Comparison of ENCODE assay signal across 11 cellular contexts in the genomic region with DNA sequence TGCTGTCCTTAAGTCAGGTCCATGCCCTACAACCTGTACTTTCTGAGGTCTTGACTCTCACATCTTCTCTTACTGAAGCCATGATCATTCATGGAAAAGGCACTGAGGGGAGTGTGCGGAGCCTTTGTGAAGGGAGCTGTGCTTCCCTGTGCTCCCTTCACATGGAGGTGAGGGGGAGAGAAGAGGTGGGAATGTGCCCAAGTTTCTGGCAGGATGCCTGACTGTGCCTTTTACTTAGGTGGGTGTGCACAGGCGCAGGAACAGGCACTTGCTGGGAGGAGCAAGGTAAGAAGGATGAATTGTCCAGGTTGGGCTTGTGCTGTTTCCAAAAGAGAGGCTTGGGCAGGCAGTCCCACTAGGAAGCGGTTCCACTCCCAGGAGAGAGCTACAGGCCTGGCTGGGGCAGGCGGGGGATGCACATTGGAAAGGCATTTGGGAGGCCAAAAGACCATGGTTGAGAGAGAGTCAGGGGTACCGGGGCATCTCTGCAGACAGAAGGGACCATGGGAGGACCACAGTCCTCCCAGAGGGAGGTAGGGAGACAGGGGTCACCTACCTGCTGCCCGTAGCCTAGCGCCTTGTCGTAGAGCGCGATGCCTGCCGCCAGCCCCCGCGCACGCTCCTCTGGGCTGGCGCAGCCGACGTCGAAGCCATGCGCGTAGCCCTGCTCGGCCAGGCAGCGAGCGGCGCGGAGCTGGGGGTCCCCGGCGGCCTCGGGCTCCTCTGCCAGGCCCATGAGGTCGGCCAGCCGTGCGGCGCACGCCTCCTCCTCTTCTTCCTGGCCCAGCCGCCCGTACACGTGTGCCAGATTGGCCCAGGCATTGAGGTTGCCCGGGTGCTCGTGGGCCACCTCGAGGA. TPM values are rescaled to one million over a fixed set of nuclear protein-coding genes. Genes with fewer than 3 reads are reported as not detected.
DNase-seq lines count a peak whose midpoint lies in the region; ATAC-seq, FAIRE-seq and TF ChIP-seq lines count a peak whose summit lies in the region.
"Had no signal": no experiment of that assay in that cellular context is flagged by ENCODE, and none has a peak within 500 bp of the region (broad histone marks: within the 10 kb centered on the region; RNA-seq: fewer than 3 reads in every experiment).

No MANE protein-coding gene starts in this region.

- H4K20me1 ChIP-seq in astrocyte (ENCODE audit: insufficient read depth, low read length), result no peaks in the 10 kb centered on the region

- peak overlapping the region; percentile 52 for H2AFZ ChIP-seq in astrocyte (ENCODE audit: low read depth, low read length)

- no peak for TF ChIP-seq CTCF in astrocyte (IDR thresholded peaks at IDR 0.05; ENCODE audit: insufficient read depth, low read depth, low read length)
- TF ChIP-seq CTCF in lower lobe of right lung (IDR thresholded peaks at IDR 0.05), result no peak
- TF ChIP-seq CTCF in chondrocyte (IDR thresholded peaks at IDR 0.05), result no peak

- H3K9me3 ChIP-seq in astrocyte (ENCODE audit: insufficient read depth, low read depth, low read length), result no peaks in the 10 kb centered on the region
- no peaks in the 10 kb centered on the region for H3K9me3 ChIP-seq in lower lobe of right lung
- no peaks in the 10 kb centered on the region for H3K9me3 ChIP-seq in stomach smooth muscle (ENCODE audit: control insufficient read depth in 2 of 2, low read length in 2 of 2)
- H3K9me3 ChIP-seq: A549 had no signal

- H3K79me2 ChIP-seq in astrocyte (ENCODE audit: insufficient read depth, low read length), result no peaks in the 10 kb centered on the region

- H3K4me1 ChIP-seq in astrocyte (ENCODE audit: insufficient read depth, low read length), result peaks cover 3% of the 10 kb centered on the region
- peaks cover 22% of the 10 kb centered on the region for H3K4me1 ChIP-seq in lower lobe of right lung
- peaks cover 17% of the 10 kb centered on the region for H3K4me1 ChIP-seq in stomach smooth muscle (ENCODE audit: control insufficient read depth, insufficient read depth, low read length)

- H3K27ac Mint-ChIP-seq in T-helper 2 cell treated with Interferon-gamma antibody and Interleukin-4, amounts not matched to agents 5 μg/mL and 100 μg/mL, for 36 hours, result peak overlapping the region; percentile 42
- H3K27ac Mint-ChIP-seq in astrocyte (ENCODE audit: unreplicated experiment), result no peak overlapping the region
- no peak overlapping the region for H3K27ac Mint-ChIP-seq in chondrocyte (ENCODE audit: unreplicated experiment)

- H3K9me3 Mint-ChIP-seq in T-helper 2 cell treated with Interferon-gamma antibody and Interleukin-4, amounts not matched to agents 5 μg/mL and 100 μg/mL, for 36 hours, result no peaks in the 10 kb centered on the region
- H3K9me3 Mint-ChIP-seq in astrocyte (ENCODE audit: unreplicated experiment), result no peaks in the 10 kb centered on the region
- no peaks in the 10 kb centered on the region for H3K9me3 Mint-ChIP-seq in chondrocyte (ENCODE audit: low read depth)

- no peak for FAIRE-seq in astrocyte (lab: Jason Lieb, UNC)
- FAIRE-seq: A549 had no signal

- peak overlapping the region; percentile 92 for H3K4me3 Mint-ChIP-seq in T-helper 2 cell treated with Interferon-gamma antibody and Interleukin-4, amounts not matched to agents 5 μg/mL and 100 μg/mL, for 36 hours
- H3K4me3 Mint-ChIP-seq in astrocyte (ENCODE audit: unreplicated experiment) (no peak overlapping the region), chondrocyte (ENCODE audit: unreplicated experiment) (no peak overlapping the region)

- no peak for ATAC-seq in lower lobe of right lung
- ATAC-seq: A549 had no signal

- H3K27me3 ChIP-seq in astrocyte (ENCODE audit: insufficient read depth, low read length) (peaks cover 36% of the 10 kb centered on the region), lower lobe of right lung (ENCODE audit: low read depth) (peaks cover 15% of the 10 kb centered on the region), stomach smooth muscle (ENCODE audit: control insufficient read depth in 1 of 2, insufficient read depth in 2 of 2, low read length in 2 of 2) (peaks cover 12 to 27% of the 10 kb centered on the region in 2 donors)

- H3K27me3 Mint-ChIP-seq in T-helper 2 cell treated with Interferon-gamma antibody and Interleukin-4, amounts not matched to agents 5 μg/mL and 100 μg/mL, for 36 hours (ENCODE audit: low read depth), result no peaks in the 10 kb centered on the region
- peaks cover 17% of the 10 kb centered on the region for H3K27me3 Mint-ChIP-seq in astrocyte (ENCODE audit: low read depth, unreplicated experiment)
- peaks cover 17% of the 10 kb centered on the region for H3K27me3 Mint-ChIP-seq in chondrocyte (ENCODE audit: low read depth)

- intact Hi-C loops in lower lobe of right lung (cut with DNase I), result no loop called here

- no peaks in the 10 kb centered on the region for H3K36me3 Mint-ChIP-seq in T-helper 2 cell treated with Interferon-gamma antibody and Interleukin-4, amounts not matched to agents 5 μg/mL and 100 μg/mL, for 36 hours (ENCODE audit: low read depth)
- H3K36me3 Mint-ChIP-seq in astrocyte (ENCODE audit: low read depth, unreplicated experiment) (peaks cover 1% of the 10 kb centered on the region), chondrocyte (ENCODE audit: low read depth) (no peaks in the 10 kb centered on the region)

- no peaks in the 10 kb centered on the region for H3K36me3 ChIP-seq in astrocyte (ENCODE audit: insufficient read depth, low read length)
- H3K36me3 ChIP-seq in lower lobe of right lung, result no peaks in the 10 kb centered on the region
- no peaks in the 10 kb centered on the region for H3K36me3 ChIP-seq in stomach smooth muscle (ENCODE audit: control insufficient read depth in 2 of 2, insufficient read depth in 2 of 2, low read length in 2 of 2)
- H3K36me3 ChIP-seq: cardiac muscle cell had no signal

- H3K27ac ChIP-seq in astrocyte (ENCODE audit: low read depth, low read length) (no peak overlapping the region), lower lobe of right lung (peak overlapping the region; percentile 79), stomach smooth muscle (ENCODE audit: low read length) (no peak overlapping the region)
- H3K27ac ChIP-seq: A549, cardiac muscle cell had no signal

- peak overlapping the region; percentile 69 for H3K4me2 ChIP-seq in astrocyte (ENCODE audit: low read length)
- H3K4me2 ChIP-seq: A549 had no signal

- peaks cover 40% of the 10 kb centered on the region for H3K4me1 Mint-ChIP-seq in T-helper 2 cell treated with Interferon-gamma antibody and Interleukin-4, amounts not matched to agents 5 μg/mL and 100 μg/mL, for 36 hours (ENCODE audit: low read depth)
- H3K4me1 Mint-ChIP-seq in astrocyte (ENCODE audit: low read depth, unreplicated experiment), result no peaks in the 10 kb centered on the region
- no peaks in the 10 kb centered on the region for H3K4me1 Mint-ChIP-seq in chondrocyte (ENCODE audit: low read depth)

- DNase-seq in T-helper 2 cell treated with Interferon-gamma antibody and Interleukin-4, amounts not matched to agents 5 μg/mL and 100 μg/mL, for 36 hours (ENCODE audit: low spot score), result no peak
- DNase-seq in T-helper 2 cell (no peak), astrocyte (ENCODE audit: low read depth) (no peak), lower lobe of right lung (no peak), chondrocyte (ENCODE audit: low spot score) (no peak), NCI-H146 treated with DMSO at 0.1 percent for 48 hours (lab: John Stamatoyannopoulos, UW; ENCODE audit: unreplicated experiment) (no peak)
- no peak for DNase-seq in stimulated activated CD4-positive, alpha-beta T cell treated with anti-CD3 and anti-CD28 coated beads, Interleukin-2, amount 100 ng/mL, for 24 hours
- DNase-seq: T1000 had no signal

- no peak overlapping the region for H3K4me3 ChIP-seq in astrocyte (ENCODE audit: insufficient read depth, low read depth, low read length)
- H3K4me3 ChIP-seq in lower lobe of right lung, result peak overlapping the region; percentile 65
- peak overlapping the region; percentile 49 to 72 for H3K4me3 ChIP-seq in stomach smooth muscle (ENCODE audit: low read length in 2 of 2)
- H3K4me3 ChIP-seq: A549, cardiac muscle cell had no signal

- H3K9ac ChIP-seq in astrocyte (ENCODE audit: low read length) (no peak overlapping the region), stomach smooth muscle (ENCODE audit: low read length in 2 of 2) (no peak overlapping the region)

RNA-seq across cellular contexts. Expression of a gene that starts 0.9 kb away (rescaled TPM):
- total RNA-seq in astrocyte, result not detected in 2 replicates
- 8.4 TPM for total RNA-seq in lower lobe of right lung
- not detected in 3 replicates for total RNA-seq in chondrocyte
- total RNA-seq: cardiac muscle cell had no signal

RNA-seq across cellular contexts. Expression of a gene that starts 35.9 kb away (rescaled TPM):
- total RNA-seq in astrocyte (4.8 and 5.4 TPM in 2 replicates), lower lobe of right lung (3.3 TPM), chondrocyte (3.2 to 4.2 TPM (median 4.0 TPM) in 3 replicates)
